Comparison of ENCODE assay signal across 23 cellular contexts in genomic region chr6:167714166-167714565, GRCh38.
A peak's percentile ranks its signal among the peaks of the same experiment; 100 is the strongest.
DNase-seq lines count a peak whose midpoint lies in the region; ATAC-seq and TF ChIP-seq lines count a peak whose summit lies in the region.
"Had no signal": no experiment of that assay in that cellular context is flagged by ENCODE, and none has a peak within 500 bp of the region (broad histone marks: within the 10 kb centered on the region; RNA-seq: fewer than 3 reads in every experiment).

No MANE protein-coding gene starts in this region.

- H3K27ac Mint-ChIP-seq in nephron = peak overlapping the region; percentile 51 to 71 (median 65)

- H3K27ac ChIP-seq in smooth muscle cell (ENCODE audit: low read depth) = no peak overlapping the region
- H3K27ac ChIP-seq: C4-2B, GM23248, KMS-11, Peyer's patch, SJCRH30 had no signal

- H3K4me1 ChIP-seq in smooth muscle cell (ENCODE audit: low read depth) = peaks cover 8% of the 10 kb centered on the region
- H3K4me1 ChIP-seq: SJCRH30 had no signal

- peak overlapping the region; percentile 13 for H2AFZ ChIP-seq in smooth muscle cell (ENCODE audit: low read depth)
- H2AFZ ChIP-seq: GM23248 had no signal

- no peaks in the 10 kb centered on the region for H3K27me3 ChIP-seq in smooth muscle cell (ENCODE audit: low read depth)
- H3K27me3 ChIP-seq: Peyer's patch had no signal

- TF ChIP-seq CTCF in fibroblast of pulmonary artery (IDR thresholded peaks at IDR 0.05; ENCODE audit: low read length, missing control alignments) = no peak
- TF ChIP-seq CTCF in nephron (IDR thresholded peaks at IDR 0.05; ENCODE audit: unreplicated experiment in 3 of 3) = no peak
- no peak for TF ChIP-seq CTCF in smooth muscle cell (IDR thresholded peaks at IDR 0.05; ENCODE audit: borderline replicate concordance, insufficient read depth, poor library complexity, severe bottlenecking)

- no peaks in the 10 kb centered on the region for H3K36me3 ChIP-seq in smooth muscle cell (ENCODE audit: low read depth)
- H3K36me3 ChIP-seq: Peyer's patch, SJCRH30 had no signal

- H3K79me2 ChIP-seq in smooth muscle cell (ENCODE audit: low read depth) = no peaks in the 10 kb centered on the region

- no peaks in the 10 kb centered on the region for H3F3A ChIP-seq in smooth muscle cell (ENCODE audit: low read depth)

- peak; percentile 27 for DNase-seq in activated effector memory CD4-positive, alpha-beta T cell treated with anti-CD3 and anti-CD28 coated beads, Interleukin-2, amount 50 U/mL, for 16 hours
- DNase-seq in activated effector memory CD4-positive, alpha-beta T cell treated with Interleukin-2 at 50 U/mL for 16 hours = no peak
- peak; percentile 43 for DNase-seq in fibroblast of pulmonary artery (ENCODE audit: low read depth)
- DNase-seq in smooth muscle cell (lab: John Stamatoyannopoulos, UW; ENCODE audit: unreplicated experiment) = no peak
- no peak for DNase-seq in GDM1 (lab: John Stamatoyannopoulos, UW)
- DNase-seq in activated gamma-delta T cell (lab: John Stamatoyannopoulos, UW) = no peak
- DNase-seq: 8988T, DMS79, GM23248, IMR-90, NCI-H1092 treated with DMSO at 0.1 percent for 48 hours, NCI-H1436 treated with DMSO at 0.1 percent for 48 hours, NCI-H1930, NCI-H2227 treated with DMSO at 0.1 percent for 48 hours, NCI-H510A treated with DMSO at 0.1 percent for 48 hours, NCI-H748 treated with DMSO at 0.1 percent for 48 hours, SJCRH30 had no signal

- H3K9me3 Mint-ChIP-seq in nephron = no peaks in the 10 kb centered on the region

- no peak for ATAC-seq in HG02981 (IDR thresholded peaks at IDR 0.05; ENCODE audit: unreplicated experiment)
- ATAC-seq: HCT116 had no signal

- H3K4me2 ChIP-seq in smooth muscle cell = no peak overlapping the region
- H3K4me2 ChIP-seq: KMS-11 had no signal

- H3K4me3 ChIP-seq in fibroblast of pulmonary artery (replicated peaks; ENCODE audit: low read depth, low read length) (no peak overlapping the region), smooth muscle cell (no peak overlapping the region)
- H3K4me3 ChIP-seq: GM23248, Peyer's patch, SJCRH30 had no signal

- H4K20me1 ChIP-seq in smooth muscle cell (ENCODE audit: low read depth) = no peaks in the 10 kb centered on the region

- no peaks in the 10 kb centered on the region for H3K9me3 ChIP-seq in smooth muscle cell (replicated peaks; ENCODE audit: low read depth)
- H3K9me3 ChIP-seq: Peyer's patch, SJCRH30 had no signal

- no peaks in the 10 kb centered on the region for H3K36me3 Mint-ChIP-seq in nephron (ENCODE audit: low read depth)

- no peak overlapping the region for H3K9ac ChIP-seq in smooth muscle cell (ENCODE audit: low read depth)
- H3K9ac ChIP-seq: GM23248, KMS-11 had no signal

- H3K27me3 Mint-ChIP-seq in nephron (ENCODE audit: low read depth) = peaks cover 39% of the 10 kb centered on the region

- peak overlapping the region in 2 of 3 experiments; percentile 2 to 3 for H3K4me3 Mint-ChIP-seq in nephron

- 75% methylated on average over 7 of the region's 7 CpGs for WGBS in smooth muscle cell (ENCODE audit: low lambda C conversion rate)

- peaks cover 19% of the 10 kb centered on the region for H3K4me1 Mint-ChIP-seq in nephron

Comparison
In these comparisons a context has a peak if more than half of its experiments do, and no peak if none do; other contexts are left out.
1. DNase-seq: peak in activated effector memory CD4-positive, alpha-beta T cell treated with anti-CD3 and anti-CD28 coated beads, Interleukin-2, amount 50 U/mL, for 16 hours (single experiment) and fibroblast of pulmonary artery (single experiment); none in activated effector memory CD4-positive, alpha-beta T cell treated with Interleukin-2 at 50 U/mL for 16 hours (single experiment), smooth muscle cell (single experiment), GDM1 (single experiment) and activated gamma-delta T cell (single experiment).